In the genomic region with DNA sequence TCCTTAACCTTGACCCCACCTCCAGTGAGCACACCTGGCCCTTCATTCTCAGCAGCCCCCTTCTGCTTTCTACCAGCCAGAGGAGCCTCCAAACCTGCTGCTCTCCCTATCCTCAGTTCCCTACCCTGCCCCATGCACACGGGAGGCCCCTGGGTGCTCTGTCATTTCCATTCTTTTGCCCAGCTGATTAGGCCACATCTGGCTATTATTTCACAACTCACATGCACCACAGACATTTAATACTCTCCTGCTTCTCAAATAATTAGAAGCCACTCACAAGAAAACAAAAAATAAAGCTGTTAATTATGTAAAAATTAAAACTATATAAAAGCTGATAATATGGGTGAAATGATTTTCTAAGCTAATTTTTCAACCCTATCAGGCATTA, we compare ENCODE assay signal across 22 cellular contexts. TPM values are rescaled to one million over a fixed set of nuclear protein-coding genes. Genes with fewer than 3 reads are reported as not detected.
"Had no signal": no experiment of that assay in that cellular context is flagged by ENCODE, and none has a peak within 500 bp of the region (broad histone marks: within the 10 kb centered on the region; RNA-seq: fewer than 3 reads in every experiment).

No MANE protein-coding gene starts in this region.

- DNase-seq: activated CD4-positive, alpha-beta T cell treated with anti-CD3 and anti-CD28 coated beads for 48 hours; activated CD4-positive, CD25-positive, alpha-beta regulatory T cell; activated CD8-positive, alpha-beta T cell treated with anti-CD3 and anti-CD28 coated beads for 36 hours; activated naive CD4-positive, alpha-beta T cell treated with anti-CD3 and anti-CD28 coated beads for 36 hours; activated naive CD8-positive, alpha-beta T cell treated with anti-CD3 and anti-CD28 coated beads, Interleukin-2, amount 50 U/mL, for 24 hours; activated T-cell treated with anti-CD3 and anti-CD28 coated beads, Interleukin-2, amount 50 U/mL, for 1 hour; dermis blood vessel endothelial cell; effector memory CD8-positive, alpha-beta T cell; heart left ventricle; kidney; midbrain; nucleus accumbens; posterior cingulate gyrus; stimulated activated CD4-positive, alpha-beta T cell treated with anti-CD3 and anti-CD28 coated beads, Interleukin-15, amount 100 ng/mL, for 24 hours; stimulated activated CD4-positive, alpha-beta T cell treated with anti-CD3 and anti-CD28 coated beads, Interleukin-2, amount 100 ng/mL, for 48 hours; T1000 had no signal

- H3K36me3 ChIP-seq: cardiac muscle cell, gastroesophageal sphincter, heart left ventricle, tibial nerve had no signal

- H3K4me3 ChIP-seq: ascending aorta, cardiac muscle cell, gastroesophageal sphincter, heart left ventricle, lung, skin epidermis, tibial nerve had no signal

- H3K27me3 ChIP-seq: ascending aorta, cardiac muscle cell, gastroesophageal sphincter, heart left ventricle, tibial nerve had no signal

- H3K4me1 ChIP-seq: ascending aorta, heart left ventricle, tibial nerve had no signal

- H3K27ac ChIP-seq: cardiac muscle cell, gastroesophageal sphincter, heart left ventricle, skin epidermis, tibial nerve had no signal

RNA-seq across cellular contexts. Expression of a gene that starts 50.7 kb away (rescaled TPM):
- total RNA-seq: activated naive CD4-positive, alpha-beta T cell treated with anti-CD3 and anti-CD28 coated beads for 36 hours had no signal
